ENCODE assay signal across 16 cellular contexts in genomic region chr17:8430966-8431365, GRCh38. TPM values are rescaled to one million over a fixed set of nuclear protein-coding genes. Genes with fewer than 3 reads are reported as not detected.
DNase-seq lines count a peak whose midpoint lies in the region; ATAC-seq and TF ChIP-seq lines count a peak whose summit lies in the region.
"Had no signal": no experiment of that assay in that cellular context is flagged by ENCODE, and none has a peak within 500 bp of the region (broad histone marks: within the 10 kb centered on the region; RNA-seq: fewer than 3 reads in every experiment).

No MANE protein-coding gene starts in this region.

- peaks cover under 1% of the 10 kb centered on the region for H3K79me2 ChIP-seq in Karpas-422 (ENCODE audit: low read length)

- intact Hi-C loops in adrenal gland (cut with DNase I) (no loop called here), Right ventricle myocardium inferior (cut with DNase I) (no loop called here)

- no peak overlapping the region for H3K9ac ChIP-seq in Karpas-422 (ENCODE audit: low read length)
- H3K9ac ChIP-seq: KMS-11 had no signal

- TF ChIP-seq POLR2A in adrenal gland (IDR thresholded peaks at IDR 0.05) = peak in 1 of 2 donors; percentile 43

- H3K9me2 ChIP-seq in Karpas-422 (replicated peaks; ENCODE audit: insufficient read depth, low read length) = no peaks in the 10 kb centered on the region

- H2AFZ ChIP-seq in Karpas-422 (ENCODE audit: low read length) = no peak overlapping the region

- peak; percentile 59 for DNase-seq in AG09319 (ENCODE audit: extremely low read depth, low read depth)
- peak; percentile 55 to 91 (median 86) for DNase-seq in adrenal gland
- peak; percentile 77 for DNase-seq in Right ventricle myocardium inferior (ENCODE audit: missing footprints)
- peak; percentile 75 for DNase-seq in omental fat pad (ENCODE audit: low spot score)
- DNase-seq in ureter (ENCODE audit: low spot score) = no peak
- no peak for DNase-seq in Karpas-422
- DNase-seq: activated CD8-positive, alpha-beta T cell treated with anti-CD3 and anti-CD28 coated beads for 36 hours; glutamatergic neuron; naive B cell; NCI-H524; T-cell had no signal

- TF ChIP-seq CTCF in AG09319 (IDR thresholded peaks at IDR 0.05; ENCODE audit: low read depth, low read length) (no peak; the same call in none of the 2 replicates), adrenal gland (IDR thresholded peaks at IDR 0.05) (peak in 1 of 6 experiments; percentile 5), omental fat pad (IDR thresholded peaks at IDR 0.05) (no peak)

- H3K27me3 ChIP-seq in adrenal gland (no peaks in the 10 kb centered on the region), Karpas-422 (ENCODE audit: low read length) (no peaks in the 10 kb centered on the region)
- H3K27me3 ChIP-seq: tibial nerve had no signal

- ATAC-seq in Right ventricle myocardium inferior (peak; percentile 29), omental fat pad (ENCODE audit: low FRiP score) (peak; percentile 81), GM19324 (IDR thresholded peaks at IDR 0.05; ENCODE audit: low FRiP score, unreplicated experiment) (no peak), GM19328 (IDR thresholded peaks at IDR 0.05; ENCODE audit: unreplicated experiment) (no peak)
- ATAC-seq: activated CD8-positive, alpha-beta T cell treated with anti-CD3 and anti-CD28 coated beads for 36 hours; T-cell had no signal

- 28 to 51% (median 44%) methylated on average over 7 of the region's 7 CpGs for WGBS in adrenal gland, 4 donors

- no peaks in the 10 kb centered on the region for H3K9me3 ChIP-seq in adrenal gland (replicated peaks in 1 of 3)
- H3K9me3 ChIP-seq in Karpas-422 (ENCODE audit: low read length) = no peaks in the 10 kb centered on the region
- H3K9me3 ChIP-seq: tibial nerve had no signal

- no peaks in the 10 kb centered on the region; the same call in 1 of the 2 replicates for H4K20me1 ChIP-seq in Karpas-422 (ENCODE audit: insufficient read depth, low read depth, low read length)

- H3K4me1 ChIP-seq in adrenal gland (replicated peaks in 1 of 2) = peaks cover 0 to 11% of the 10 kb centered on the region in 2 donors
- peaks cover 4% of the 10 kb centered on the region for H3K4me1 ChIP-seq in Karpas-422 (ENCODE audit: low read length)

- H3K4me2 ChIP-seq in Karpas-422 (ENCODE audit: low read depth, low read length, poor library complexity, severe bottlenecking) = no peak overlapping the region
- H3K4me2 ChIP-seq: KMS-11 had no signal

- no peaks in the 10 kb centered on the region for H3K36me3 ChIP-seq in adrenal gland (replicated peaks in 1 of 2)
- H3K36me3 ChIP-seq in Karpas-422 (ENCODE audit: insufficient read depth, low read length) = no peaks in the 10 kb centered on the region
- H3K36me3 ChIP-seq: tibial nerve had no signal

- H3K27ac ChIP-seq in adrenal gland = peak overlapping the region; percentile 29 to 86 (median 60)
- no peak overlapping the region for H3K27ac ChIP-seq in Karpas-422 (ENCODE audit: low read length)
- H3K27ac ChIP-seq: KMS-11 had no signal

- H3K4me3 ChIP-seq in adrenal gland = no peak overlapping the region
- H3K4me3 ChIP-seq in Karpas-422 (ENCODE audit: low read length) = no peak overlapping the region
- H3K4me3 ChIP-seq: tibial nerve had no signal

RNA-seq across cellular contexts. Expression of gene NDEL1, which starts 4.7 kb away (rescaled TPM):
- total RNA-seq in adrenal gland = 100 to 1,000 TPM in 1 of 8 donors, 10 to 100 TPM in 7; 21.9 to 265 (median 47.0) TPM
- polyA plus RNA-seq in adrenal gland = 100 to 1,000 TPM in 1 of 3 donors, 10 to 100 TPM in 2; 27.0 to 108 (median 29.4) TPM
- 29.2 TPM for total RNA-seq in Right ventricle myocardium inferior
- total RNA-seq in omental fat pad = 100 to 1,000 TPM in 2 of 4 donors, 10 to 100 TPM in 2; 64.3 to 139 (median 118) TPM
- 84.5 TPM for total RNA-seq in ureter
- 26.0 and 48.6 TPM in 2 replicates for total RNA-seq in Karpas-422 (2014; rRNA removed; shearing (Covaris generic); ENCODE audit: low replicate concordance)

RNA-seq across cellular contexts. Expression of gene RNF222, which starts 33.3 kb away (rescaled TPM):
- total RNA-seq in adrenal gland (not detected), Right ventricle myocardium inferior (not detected), omental fat pad (not detected), ureter (not detected)
- not detected for polyA plus RNA-seq in adrenal gland
- not detected in 2 replicates for total RNA-seq in Karpas-422 (2014; rRNA removed; shearing (Covaris generic); ENCODE audit: low replicate concordance)
- total RNA-seq: B cell had no signal

RNA-seq across cellular contexts. Expression of gene RPL26, which starts 48.0 kb away (rescaled TPM):
- total RNA-seq in adrenal gland (1,000 to 10,000 TPM; 1,250 to 3,973 (median 1,788) TPM), Right ventricle myocardium inferior (1,104 TPM), omental fat pad (1,000 to 10,000 TPM; 3,452 to 4,057 (median 3,629) TPM), ureter (2,627 TPM)
- 1,000 to 10,000 TPM; 1,826 to 2,993 (median 1,941) TPM for polyA plus RNA-seq in adrenal gland
- total RNA-seq in Karpas-422 (2014; rRNA removed; shearing (Covaris generic); ENCODE audit: low replicate concordance) = 4,201 and 4,757 TPM in 2 replicates

Comparison
In these comparisons a context has a peak if more than half of its experiments do, and no peak if none do; other contexts are left out.
1. DNase-seq: peak in AG09319 (single experiment), adrenal gland (7 of 7), Right ventricle myocardium inferior (single experiment) and omental fat pad (single experiment); none in ureter (single experiment) and Karpas-422 (single experiment).
2. ATAC-seq: peak in Right ventricle myocardium inferior (single experiment) and omental fat pad (single experiment); none in GM19324 (single experiment) and GM19328 (single experiment).